ENCODE assay signal across 8 cellular contexts in genomic region chr19:1026189-1027019, GRCh38. TPM values are rescaled to one million over a fixed set of nuclear protein-coding genes. Genes with fewer than 3 reads are reported as not detected.
DNase-seq lines count a peak whose midpoint lies in the region; ATAC-seq, FAIRE-seq and TF ChIP-seq lines count a peak whose summit lies in the region.

Gene CNN2 (plus strand): TSS chr19:1026608. CDS start chr19:1026662, 54 bp downstream.

- peak; percentile 22 for TF ChIP-seq RAD21 in neural cell (conservative IDR thresholded peaks at IDR 0.05)

- H3K9me3 ChIP-seq in Peyer's patch (no peaks in the 10 kb centered on the region), neural cell (ENCODE audit: low read length) (no peaks in the 10 kb centered on the region), upper lobe of right lung (no peaks in the 10 kb centered on the region)

- TF ChIP-seq POLR2A in GM12891 (IDR thresholded peaks at IDR 0.05; ENCODE audit: low read depth, low read length) (no peak), Peyer's patch (IDR thresholded peaks at IDR 0.05) (peak; percentile 58 to 65)

- peak; percentile 51 for TF ChIP-seq EP300 in neural cell (conservative IDR thresholded peaks at IDR 0.05; ENCODE audit: poor library complexity, severe bottlenecking)

- H4K20me1 ChIP-seq in neural cell (ENCODE audit: insufficient read depth), result no peaks in the 10 kb centered on the region

- peak within 1 kb of the TSS; percentile 91 for H3K9ac ChIP-seq in neural cell (ENCODE audit: low read length)

- H2AFZ ChIP-seq in neural cell (ENCODE audit: low read depth, low read length), result peak within 1 kb of the TSS; percentile 65

- H3K4me1 ChIP-seq in Peyer's patch (peaks cover 0 to 44% (median 11%) of the 10 kb centered on the region in 4 donors), upper lobe of right lung (peaks cover 36% of the 10 kb centered on the region)

- ATAC-seq in HG02970 (IDR thresholded peaks at IDR 0.05; ENCODE audit: low FRiP score, unreplicated experiment) (peak; percentile 48), upper lobe of right lung (peak; percentile 82), GM19455 (IDR thresholded peaks at IDR 0.05; ENCODE audit: unreplicated experiment) (no peak)

- peaks cover 19% of the 10 kb centered on the region for H3K79me2 ChIP-seq in neural cell (replicated peaks; ENCODE audit: insufficient read depth, low read length)

- FAIRE-seq in GM12891 (lab: Jason Lieb, UNC), result peak; percentile 75

- no peaks in the 10 kb centered on the region for H3F3A ChIP-seq in neural cell (ENCODE audit: insufficient read depth, low read length, poor library complexity, severe bottlenecking)

- H3K36me3 ChIP-seq in Peyer's patch (no peaks in the 10 kb centered on the region), neural cell (ENCODE audit: insufficient read depth, low read length) (no peaks in the 10 kb centered on the region), upper lobe of right lung (no peaks in the 10 kb centered on the region)

- no peaks in the 10 kb centered on the region for H3K9me2 ChIP-seq in neural cell (ENCODE audit: insufficient read depth, low read length)

- peak within 1 kb of the TSS; percentile 87 to 99 (median 96) for H3K27ac ChIP-seq in Peyer's patch
- peak within 1 kb of the TSS; percentile 77 for H3K27ac ChIP-seq in neural cell (ENCODE audit: low read length)
- H3K27ac ChIP-seq in upper lobe of right lung, result peak within 1 kb of the TSS; percentile 98

- intact Hi-C loops in upper lobe of right lung (cut with DNase I), result no loop called here

- peak within 1 kb of the TSS; percentile 35 for H3K4me2 ChIP-seq in neural cell (ENCODE audit: low read length)

- H3K4me3 ChIP-seq in Peyer's patch (peak within 1 kb of the TSS; percentile 81 to 96 (median 86)), fibroblast of pulmonary artery (replicated peaks; ENCODE audit: low read depth, low read length) (peak within 1 kb of the TSS; percentile 99), neural cell (ENCODE audit: low read length) (peak within 1 kb of the TSS; percentile 85), upper lobe of right lung (peak within 1 kb of the TSS; percentile 97)

- DNase-seq in GM12891 (ENCODE audit: insufficient read length, low spot score) (peak; percentile 86), Peyer's patch (peak; percentile 82 to 91 (median 84)), fibroblast of pulmonary artery (ENCODE audit: low read depth) (peak; percentile 81), upper lobe of right lung (peak; percentile 93)
- DNase-seq in activated effector memory CD4-positive, alpha-beta T cell treated with anti-CD3 and anti-CD28 coated beads, Interleukin-2, amount 50 U/mL, for 16 hours, result peak; percentile 91

- no peaks in the 10 kb centered on the region for H3K27me3 ChIP-seq in Peyer's patch
- H3K27me3 ChIP-seq in neural cell (ENCODE audit: insufficient read depth, low read depth, low read length), result peaks cover 5% of the 10 kb centered on the region
- no peaks in the 10 kb centered on the region for H3K27me3 ChIP-seq in upper lobe of right lung

- no peak for TF ChIP-seq CTCF in Peyer's patch (IDR thresholded peaks at IDR 0.05)
- TF ChIP-seq CTCF in fibroblast of pulmonary artery (IDR thresholded peaks at IDR 0.05; ENCODE audit: low read length, missing control alignments), result no peak
- TF ChIP-seq CTCF in neural cell (IDR thresholded peaks at IDR 0.05; ENCODE audit: poor library complexity, severe bottlenecking), result no peak
- no peak for TF ChIP-seq CTCF in upper lobe of right lung (IDR thresholded peaks at IDR 0.05)

TF ChIP-seq in GM12891, 5 proteins besides CTCF, POLR2A, EP300 and RAD21:
- TF ChIP-seq TAF1 (IDR thresholded peaks at IDR 0.05; ENCODE audit: low read depth, low read length) (peak; percentile 22), POU2F2 (IDR thresholded peaks at IDR 0.05; ENCODE audit: low read depth, low read length) (no peak), SPI1 (IDR thresholded peaks at IDR 0.05; ENCODE audit: low read depth, low read length) (no peak), PAX5 (IDR thresholded peaks at IDR 0.05; ENCODE audit: insufficient read depth, low read length, severe bottlenecking) (no peak), POLR2AphosphoS5 (IDR thresholded peaks at IDR 0.05; ENCODE audit: low read depth, low read length) (0 out of 2 replicates have a peak, but pooled peaks have one; percentile 55)

TF ChIP-seq in neural cell, 6 proteins besides CTCF, POLR2A, EP300 and RAD21:
- TF ChIP-seq EZH2 (IDR thresholded peaks at IDR 0.05; ENCODE audit: borderline replicate concordance, insufficient read depth, low read length, poor library complexity, severe bottlenecking) (no peak), POLR2AphosphoS5 (IDR thresholded peaks at IDR 0.05) (peak; percentile 85), SMC3 (conservative IDR thresholded peaks at IDR 0.05; ENCODE audit: poor library complexity) (peak; percentile 9), TAF1 (IDR thresholded peaks at IDR 0.05; ENCODE audit: low read depth) (no peak), REST (IDR thresholded peaks at IDR 0.05; ENCODE audit: borderline replicate concordance) (peak; percentile 27), MXI1 (conservative IDR thresholded peaks at IDR 0.05; ENCODE audit: poor library complexity, severe bottlenecking) (peak; percentile 63)

RNA-seq across cellular contexts. Expression of gene CNN2, which starts in this region (rescaled TPM):
- polyA plus RNA-seq in GM12891 (2012; ENCODE audit: low read depth, missing spikeins), result 101 TPM
- total RNA-seq in Peyer's patch (10 to 100 TPM; 20.6 to 47.0 (median 22.6) TPM), upper lobe of right lung (220 TPM)
- 42.8 and 45.3 TPM in 2 replicates for polyA plus RNA-seq in neural cell
- 54.0 and 58.2 TPM in 2 replicates for polyA minus RNA-seq in neural cell
